ENCODE assay signal across 9 cellular contexts in genomic region chr5:164475339-164475977, GRCh38.
DNase-seq lines count a peak whose midpoint lies in the region; ATAC-seq, FAIRE-seq and TF ChIP-seq lines count a peak whose summit lies in the region.
"Had no signal": no experiment of that assay in that cellular context is flagged by ENCODE, and none has a peak within 500 bp of the region (broad histone marks: within the 10 kb centered on the region; RNA-seq: fewer than 3 reads in every experiment).

No MANE protein-coding gene starts in this region.

- peak in 1 of 2 experiments; percentile 19 for DNase-seq in Caco-2
- peak; percentile 26 for DNase-seq in HTR-8/SVneo (ENCODE audit: insufficient read length, low spot score)
- peak; percentile 24 for DNase-seq in astrocyte (ENCODE audit: low read depth)
- DNase-seq in kidney tubule cell (ENCODE audit: low spot score), result peak; percentile 36
- DNase-seq in T-cell, result no peak
- DNase-seq in activated T-helper 2 cell treated with anti-CD3 and anti-CD28 coated beads, Interferon-gamma antibody, Interleukin-2, Interleukin-4, amounts not matched to agents 10 μg/mL and 5 μg/mL and 100 μg/mL, durations not matched to agents 14 hours and 24 hours and 36 hours (ENCODE audit: low spot score), result no peak
- DNase-seq in stimulated activated naive CD8-positive, alpha-beta T cell treated with anti-CD3 and anti-CD28 coated beads, Interleukin-15, Interleukin-2, amounts not matched to agents 100 U/mL and 50 U/mL, for 24 hours, result no peak
- no peak for DNase-seq in activated CD4-positive, CD25-positive, alpha-beta regulatory T cell treated with anti-CD3 and anti-CD28 coated beads, Interleukin-2, amount 50 U/mL, for 72 hours
- DNase-seq: stimulated activated CD4-positive, alpha-beta T cell treated with anti-CD3 and anti-CD28 coated beads, Interleukin-12 subunit alpha, Interleukin-12 subunit beta, amount 100 ng/mL, for 4 hours had no signal

- CTCF ChIA-PET in Caco-2 (lab: Charles Lee) (interaction anchor here (1.6 kb wide), 1 partner anchor 463 kb away, joined by 3 read pairs; no protein-coding TSS in a partner anchor), T-cell (lab: Charles Lee) (no interaction called here)

- TF ChIP-seq CTCF in Caco-2 (IDR thresholded peaks at IDR 0.05; ENCODE audit: insufficient read depth in 1 of 2, low read depth in 1 of 2, low read length in 1 of 2, severe bottlenecking in 1 of 2, unreplicated experiment in 1 of 2), result peak; percentile 40 to 56
- TF ChIP-seq CTCF in astrocyte (IDR thresholded peaks at IDR 0.05; ENCODE audit: insufficient read depth, low read depth, low read length), result peak; percentile 68

- H2AFZ ChIP-seq in astrocyte (ENCODE audit: low read depth, low read length), result no peak overlapping the region

- no peak overlapping the region for H3K9ac ChIP-seq in astrocyte (ENCODE audit: low read length)

- H3K9me3 ChIP-seq in Caco-2, result no peaks in the 10 kb centered on the region
- H3K9me3 ChIP-seq in astrocyte (ENCODE audit: insufficient read depth, low read depth, low read length), result no peaks in the 10 kb centered on the region

- H3K4me3 Mint-ChIP-seq in Caco-2 (ENCODE audit: unreplicated experiment), result no peak overlapping the region
- H3K4me3 Mint-ChIP-seq in astrocyte (ENCODE audit: unreplicated experiment), result no peak overlapping the region
- H3K4me3 Mint-ChIP-seq in T-cell, result no peak overlapping the region
- no peak overlapping the region for H3K4me3 Mint-ChIP-seq in activated T-helper 2 cell treated with anti-CD3 and anti-CD28 coated beads, Interferon-gamma antibody, Interleukin-2, Interleukin-4, amounts not matched to agents 10 μg/mL and 5 μg/mL and 100 μg/mL, durations not matched to agents 14 hours and 24 hours and 36 hours (ENCODE audit: low read depth)

- H3K4me2 ChIP-seq in astrocyte (ENCODE audit: low read length), result no peak overlapping the region

- no peaks in the 10 kb centered on the region for H3K36me3 Mint-ChIP-seq in Caco-2 (ENCODE audit: insufficient read depth, unreplicated experiment)
- H3K36me3 Mint-ChIP-seq in astrocyte (ENCODE audit: low read depth, unreplicated experiment), result no peaks in the 10 kb centered on the region
- H3K36me3 Mint-ChIP-seq in T-cell, result no peaks in the 10 kb centered on the region
- H3K36me3 Mint-ChIP-seq in activated T-helper 2 cell treated with anti-CD3 and anti-CD28 coated beads, Interferon-gamma antibody, Interleukin-2, Interleukin-4, amounts not matched to agents 10 μg/mL and 5 μg/mL and 100 μg/mL, durations not matched to agents 14 hours and 24 hours and 36 hours (ENCODE audit: low read depth), result no peaks in the 10 kb centered on the region

- H3K4me1 ChIP-seq in Caco-2, result no peaks in the 10 kb centered on the region
- no peaks in the 10 kb centered on the region for H3K4me1 ChIP-seq in astrocyte (ENCODE audit: insufficient read depth, low read length)

- no peaks in the 10 kb centered on the region for H4K20me1 ChIP-seq in astrocyte (ENCODE audit: insufficient read depth, low read length)

- H3K9me3 Mint-ChIP-seq in Caco-2 (ENCODE audit: unreplicated experiment) (no peaks in the 10 kb centered on the region), astrocyte (ENCODE audit: unreplicated experiment) (no peaks in the 10 kb centered on the region), T-cell (peaks cover 4 to 11% (median 4%) of the 10 kb centered on the region in 3 donors)
- no peaks in the 10 kb centered on the region for H3K9me3 Mint-ChIP-seq in activated T-helper 2 cell treated with anti-CD3 and anti-CD28 coated beads, Interferon-gamma antibody, Interleukin-2, Interleukin-4, amounts not matched to agents 10 μg/mL and 5 μg/mL and 100 μg/mL, durations not matched to agents 14 hours and 24 hours and 36 hours

- intact Hi-C loops in Caco-2 (cut with micrococcal nuclease; ENCODE audit: unreplicated experiment), result loop anchor here (1.0 kb wide), 4 partner anchors 427 to 911 kb away; no protein-coding TSS in a partner anchor
- intact Hi-C loops in activated T-helper 2 cell treated with anti-CD3 and anti-CD28 coated beads, Interferon-gamma antibody, Interleukin-2, Interleukin-4, amounts not matched to agents 10 μg/mL and 5 μg/mL and 100 μg/mL, durations not matched to agents 14 hours and 24 hours and 36 hours (cut with micrococcal nuclease), result no loop called here

- no peaks in the 10 kb centered on the region for H3K4me1 Mint-ChIP-seq in Caco-2 (ENCODE audit: low read depth, unreplicated experiment)
- H3K4me1 Mint-ChIP-seq in astrocyte (ENCODE audit: low read depth, unreplicated experiment), result no peaks in the 10 kb centered on the region
- no peaks in the 10 kb centered on the region for H3K4me1 Mint-ChIP-seq in T-cell
- H3K4me1 Mint-ChIP-seq in activated T-helper 2 cell treated with anti-CD3 and anti-CD28 coated beads, Interferon-gamma antibody, Interleukin-2, Interleukin-4, amounts not matched to agents 10 μg/mL and 5 μg/mL and 100 μg/mL, durations not matched to agents 14 hours and 24 hours and 36 hours (ENCODE audit: low read depth), result no peaks in the 10 kb centered on the region

- no peaks in the 10 kb centered on the region for H3K79me2 ChIP-seq in astrocyte (ENCODE audit: insufficient read depth, low read length)

- no peak overlapping the region for H3K27ac ChIP-seq in astrocyte (ENCODE audit: low read depth, low read length)

- POLR2A ChIA-PET in Caco-2 (lab: Charles Lee), result no interaction called here
- POLR2A ChIA-PET in T-cell (lab: Charles Lee), result no interaction called here

- no peak for FAIRE-seq in HTR-8/SVneo (lab: Jason Lieb, UNC)
- no peak for FAIRE-seq in astrocyte (lab: Jason Lieb, UNC)

- no TSS peak for BruUV-seq in Caco-2 (replicated peaks; lab: Mats Ljungman, UMichigan)

- H3K4me3 ChIP-seq in Caco-2 (ENCODE audit: low read depth, low read length) (no peak overlapping the region), astrocyte (ENCODE audit: insufficient read depth, low read depth, low read length) (no peak overlapping the region)

- ATAC-seq in T-cell (replicated peaks in 1 of 4), result no peak
- ATAC-seq in stimulated activated naive CD8-positive, alpha-beta T cell treated with anti-CD3 and anti-CD28 coated beads, Interleukin-15, Interleukin-2, amounts not matched to agents 100 U/mL and 50 U/mL, for 24 hours, result no peak

- H3K27me3 ChIP-seq in Caco-2 (replicated peaks; ENCODE audit: control insufficient read depth, insufficient read depth, low read length) (no peaks in the 10 kb centered on the region), astrocyte (ENCODE audit: insufficient read depth, low read length) (no peaks in the 10 kb centered on the region)

- H3K36me3 ChIP-seq in Caco-2 (ENCODE audit: control insufficient read depth, insufficient read depth, low read length) (no peaks in the 10 kb centered on the region), astrocyte (ENCODE audit: insufficient read depth, low read length) (no peaks in the 10 kb centered on the region)

- no peak overlapping the region for H3K27ac Mint-ChIP-seq in Caco-2 (ENCODE audit: unreplicated experiment)
- H3K27ac Mint-ChIP-seq in astrocyte (ENCODE audit: unreplicated experiment), result no peak overlapping the region
- no peak overlapping the region for H3K27ac Mint-ChIP-seq in T-cell
- no peak overlapping the region for H3K27ac Mint-ChIP-seq in activated T-helper 2 cell treated with anti-CD3 and anti-CD28 coated beads, Interferon-gamma antibody, Interleukin-2, Interleukin-4, amounts not matched to agents 10 μg/mL and 5 μg/mL and 100 μg/mL, durations not matched to agents 14 hours and 24 hours and 36 hours

- H3K27me3 Mint-ChIP-seq in Caco-2 (ENCODE audit: insufficient read depth, unreplicated experiment) (peaks cover 4% of the 10 kb centered on the region), astrocyte (ENCODE audit: low read depth, unreplicated experiment) (no peaks in the 10 kb centered on the region), T-cell (no peaks in the 10 kb centered on the region)
- no peaks in the 10 kb centered on the region for H3K27me3 Mint-ChIP-seq in activated T-helper 2 cell treated with anti-CD3 and anti-CD28 coated beads, Interferon-gamma antibody, Interleukin-2, Interleukin-4, amounts not matched to agents 10 μg/mL and 5 μg/mL and 100 μg/mL, durations not matched to agents 14 hours and 24 hours and 36 hours (ENCODE audit: low read depth)

Comparison
In these comparisons a context has a peak if more than half of its experiments do, and no peak if none do; other contexts are left out.
1. DNase-seq: peak in HTR-8/SVneo (single experiment), astrocyte (single experiment) and kidney tubule cell (single experiment); none in T-cell (0 of 34), activated T-helper 2 cell treated with anti-CD3 and anti-CD28 coated beads, Interferon-gamma antibody, Interleukin-2, Interleukin-4, amounts not matched to agents 10 μg/mL and 5 μg/mL and 100 μg/mL, durations not matched to agents 14 hours and 24 hours and 36 hours (single experiment), stimulated activated naive CD8-positive, alpha-beta T cell treated with anti-CD3 and anti-CD28 coated beads, Interleukin-15, Interleukin-2, amounts not matched to agents 100 U/mL and 50 U/mL, for 24 hours (single experiment) and activated CD4-positive, CD25-positive, alpha-beta regulatory T cell treated with anti-CD3 and anti-CD28 coated beads, Interleukin-2, amount 50 U/mL, for 72 hours (single experiment).